1 cellular context compared by ENCODE assay signal in the genomic region with DNA sequence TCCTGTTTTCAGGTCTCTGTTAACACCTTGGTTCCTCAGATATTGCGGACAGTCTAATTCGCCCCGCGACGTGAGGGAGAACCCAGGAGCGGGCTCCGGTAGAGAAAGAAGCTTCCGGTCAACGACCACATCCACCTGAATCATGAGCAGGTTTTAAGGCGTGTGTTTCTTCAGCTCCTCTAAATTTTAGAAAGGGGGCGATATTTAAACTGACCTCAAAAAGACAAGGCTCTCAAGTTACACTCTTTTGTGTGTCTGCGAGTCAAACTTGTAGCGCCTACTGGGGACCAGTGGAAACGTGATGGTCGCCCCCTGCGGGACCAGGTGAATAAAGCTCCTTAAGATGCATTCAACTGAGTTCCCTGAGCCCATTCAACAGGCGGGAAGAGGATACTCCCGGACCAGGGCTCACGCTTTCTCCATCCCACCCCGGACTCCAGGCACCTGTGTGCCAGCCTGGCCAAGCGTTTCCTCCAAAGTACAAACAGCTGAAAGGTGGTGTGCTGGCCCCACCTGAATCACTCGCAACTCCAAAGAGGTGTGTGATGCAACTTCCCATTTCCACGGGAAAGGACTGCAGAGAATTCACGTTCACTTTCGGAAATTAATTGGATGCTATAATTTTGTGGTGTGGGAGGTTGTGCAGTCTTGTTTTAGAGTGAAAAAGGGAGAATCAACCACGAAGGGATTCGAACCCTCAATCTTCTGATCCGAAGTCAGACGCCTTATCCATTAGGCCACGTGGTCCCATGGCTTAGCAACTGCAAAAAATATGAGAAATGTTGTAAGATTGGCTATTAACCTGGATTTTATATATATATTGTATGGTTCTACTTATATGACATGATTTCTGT.
TF ChIP-seq lines count a peak whose summit lies in the region.

No MANE protein-coding gene starts in this region.

TF ChIP-seq in K562, 482 proteins besides CTCF, POLR2A, EP300 and RAD21 (continued from another document and continues in another):
- TF ChIP-seq, protein P1, sequence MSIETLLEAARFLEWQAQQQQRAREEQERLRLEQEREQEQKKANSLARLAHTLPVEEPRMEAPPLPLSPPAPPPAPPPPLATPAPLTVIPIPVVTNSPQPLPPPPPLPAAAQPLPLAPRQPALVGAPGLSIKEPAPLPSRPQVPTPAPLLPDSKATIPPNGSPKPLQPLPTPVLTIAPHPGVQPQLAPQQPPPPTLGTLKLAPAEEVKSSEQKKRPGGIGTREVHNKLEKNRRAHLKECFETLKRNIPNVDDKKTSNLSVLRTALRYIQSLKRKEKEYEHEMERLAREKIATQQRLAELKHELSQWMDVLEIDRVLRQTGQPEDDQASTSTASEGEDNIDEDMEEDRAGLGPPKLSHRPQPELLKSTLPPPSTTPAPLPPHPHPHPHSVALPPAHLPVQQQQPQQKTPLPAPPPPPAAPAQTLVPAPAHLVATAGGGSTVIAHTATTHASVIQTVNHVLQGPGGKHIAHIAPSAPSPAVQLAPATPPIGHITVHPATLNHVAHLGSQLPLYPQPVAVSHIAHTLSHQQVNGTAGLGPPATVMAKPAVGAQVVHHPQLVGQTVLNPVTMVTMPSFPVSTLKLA (conservative IDR thresholded peaks at IDR 0.05) = peak; percentile 92
- TF ChIP-seq WHSC1 (IDR thresholded peaks at IDR 0.05; ENCODE audit: low read length) (no peak), NONO (IDR thresholded peaks at IDR 0.05; ENCODE audit: low read depth in 2 of 2, low read length in 1 of 2) (no peak), HNRNPK (IDR thresholded peaks at IDR 0.05; ENCODE audit: low read depth, low read length, poor library complexity, severe bottlenecking) (no peak), FIP1L1 (IDR thresholded peaks at IDR 0.05; ENCODE audit: low read depth, low read length, poor library complexity, severe bottlenecking) (no peak), MECOM (CRISPR knock-in tag; IDR thresholded peaks at IDR 0.05) (no peak; the same call in 1 of the 2 replicates), CHAMP1 (IDR thresholded peaks at IDR 0.05) (peak; percentile 94; the same call in 1 of the 2 replicates), TGIF2 (CRISPR knock-in tag; IDR thresholded peaks at IDR 0.05) (peak; percentile 87; the same call in 1 of the 2 replicates), HNRNPL (IDR thresholded peaks at IDR 0.05; ENCODE audit: low read depth, low read length) (peak; percentile 92), SAP30 (IDR thresholded peaks at IDR 0.05; ENCODE audit: borderline replicate concordance, insufficient read depth, low read depth, low read length, poor library complexity, severe bottlenecking) (no peak), ZNF696 (CRISPR knock-in tag; conservative IDR thresholded peaks at IDR 0.05) (no peak), ZSCAN32 (CRISPR knock-in tag; IDR thresholded peaks at IDR 0.05) (0 out of 2 replicates have a peak, but pooled peaks have one; percentile 50), TARDBP (IDR thresholded peaks at IDR 0.05) (peak; percentile 89; the same call in 1 of the 2 replicates), ZNF41 (CRISPR knock-in tag; conservative IDR thresholded peaks at IDR 0.05) (0 out of 2 replicates have a peak, but pooled peaks have one; percentile 29), GABPA (tag; conservative IDR thresholded peaks at IDR 0.05; ENCODE audit: low read depth) (peak; percentile 72), MTF1 (CRISPR knock-in tag; IDR thresholded peaks at IDR 0.05; ENCODE audit: borderline replicate concordance) (no peak), ZNF507 (tag; conservative IDR thresholded peaks at IDR 0.05) (no peak), HDAC6 (IDR thresholded peaks at IDR 0.05; ENCODE audit: low read depth, low read length) (no peak), BMI1 (IDR thresholded peaks at IDR 0.05; ENCODE audit: low read length) (no peak), SPI1 (IDR thresholded peaks at IDR 0.05; ENCODE audit: borderline replicate concordance, low read depth, low read length) (no peak), POLR2AphosphoS2 (IDR thresholded peaks at IDR 0.05; ENCODE audit: low read length) (no peak), BRD9 (IDR thresholded peaks at IDR 0.05; ENCODE audit: low read depth, partially characterized antibody) (peak; percentile 93), ZNF785 (CRISPR knock-in tag; IDR thresholded peaks at IDR 0.05) (no peak), DPF2 (IDR thresholded peaks at IDR 0.05) (peak; percentile 76), STAT5A (IDR thresholded peaks at IDR 0.05; ENCODE audit: borderline replicate concordance, low read length) (peak; percentile 37; the same call in 1 of the 2 replicates)
- TF ChIP-seq, protein P2, sequence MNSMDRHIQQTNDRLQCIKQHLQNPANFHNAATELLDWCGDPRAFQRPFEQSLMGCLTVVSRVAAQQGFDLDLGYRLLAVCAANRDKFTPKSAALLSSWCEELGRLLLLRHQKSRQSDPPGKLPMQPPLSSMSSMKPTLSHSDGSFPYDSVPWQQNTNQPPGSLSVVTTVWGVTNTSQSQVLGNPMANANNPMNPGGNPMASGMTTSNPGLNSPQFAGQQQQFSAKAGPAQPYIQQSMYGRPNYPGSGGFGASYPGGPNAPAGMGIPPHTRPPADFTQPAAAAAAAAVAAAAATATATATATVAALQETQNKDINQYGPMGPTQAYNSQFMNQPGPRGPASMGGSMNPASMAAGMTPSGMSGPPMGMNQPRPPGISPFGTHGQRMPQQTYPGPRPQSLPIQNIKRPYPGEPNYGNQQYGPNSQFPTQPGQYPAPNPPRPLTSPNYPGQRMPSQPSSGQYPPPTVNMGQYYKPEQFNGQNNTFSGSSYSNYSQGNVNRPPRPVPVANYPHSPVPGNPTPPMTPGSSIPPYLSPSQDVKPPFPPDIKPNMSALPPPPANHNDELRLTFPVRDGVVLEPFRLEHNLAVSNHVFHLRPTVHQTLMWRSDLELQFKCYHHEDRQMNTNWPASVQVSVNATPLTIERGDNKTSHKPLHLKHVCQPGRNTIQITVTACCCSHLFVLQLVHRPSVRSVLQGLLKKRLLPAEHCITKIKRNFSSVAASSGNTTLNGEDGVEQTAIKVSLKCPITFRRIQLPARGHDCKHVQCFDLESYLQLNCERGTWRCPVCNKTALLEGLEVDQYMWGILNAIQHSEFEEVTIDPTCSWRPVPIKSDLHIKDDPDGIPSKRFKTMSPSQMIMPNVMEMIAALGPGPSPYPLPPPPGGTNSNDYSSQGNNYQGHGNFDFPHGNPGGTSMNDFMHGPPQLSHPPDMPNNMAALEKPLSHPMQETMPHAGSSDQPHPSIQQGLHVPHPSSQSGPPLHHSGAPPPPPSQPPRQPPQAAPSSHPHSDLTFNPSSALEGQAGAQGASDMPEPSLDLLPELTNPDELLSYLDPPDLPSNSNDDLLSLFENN (IDR thresholded peaks at IDR 0.05; ENCODE audit: low read depth in 2 of 2, low read length in 2 of 2) = peak in 1 of 2 experiments; percentile 61; a peak in 2 of 4 replicates
- TF ChIP-seq, protein P3, sequence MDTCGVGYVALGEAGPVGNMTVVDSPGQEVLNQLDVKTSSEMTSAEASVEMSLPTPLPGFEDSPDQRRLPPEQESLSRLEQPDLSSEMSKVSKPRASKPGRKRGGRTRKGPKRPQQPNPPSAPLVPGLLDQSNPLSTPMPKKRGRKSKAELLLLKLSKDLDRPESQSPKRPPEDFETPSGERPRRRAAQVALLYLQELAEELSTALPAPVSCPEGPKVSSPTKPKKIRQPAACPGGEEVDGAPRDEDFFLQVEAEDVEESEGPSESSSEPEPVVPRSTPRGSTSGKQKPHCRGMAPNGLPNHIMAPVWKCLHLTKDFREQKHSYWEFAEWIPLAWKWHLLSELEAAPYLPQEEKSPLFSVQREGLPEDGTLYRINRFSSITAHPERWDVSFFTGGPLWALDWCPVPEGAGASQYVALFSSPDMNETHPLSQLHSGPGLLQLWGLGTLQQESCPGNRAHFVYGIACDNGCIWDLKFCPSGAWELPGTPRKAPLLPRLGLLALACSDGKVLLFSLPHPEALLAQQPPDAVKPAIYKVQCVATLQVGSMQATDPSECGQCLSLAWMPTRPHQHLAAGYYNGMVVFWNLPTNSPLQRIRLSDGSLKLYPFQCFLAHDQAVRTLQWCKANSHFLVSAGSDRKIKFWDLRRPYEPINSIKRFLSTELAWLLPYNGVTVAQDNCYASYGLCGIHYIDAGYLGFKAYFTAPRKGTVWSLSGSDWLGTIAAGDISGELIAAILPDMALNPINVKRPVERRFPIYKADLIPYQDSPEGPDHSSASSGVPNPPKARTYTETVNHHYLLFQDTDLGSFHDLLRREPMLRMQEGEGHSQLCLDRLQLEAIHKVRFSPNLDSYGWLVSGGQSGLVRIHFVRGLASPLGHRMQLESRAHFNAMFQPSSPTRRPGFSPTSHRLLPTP (IDR thresholded peaks at IDR 0.05; ENCODE audit: borderline replicate concordance, extremely low read depth, insufficient read length) = peak; percentile 91
- TF ChIP-seq, protein P4, sequence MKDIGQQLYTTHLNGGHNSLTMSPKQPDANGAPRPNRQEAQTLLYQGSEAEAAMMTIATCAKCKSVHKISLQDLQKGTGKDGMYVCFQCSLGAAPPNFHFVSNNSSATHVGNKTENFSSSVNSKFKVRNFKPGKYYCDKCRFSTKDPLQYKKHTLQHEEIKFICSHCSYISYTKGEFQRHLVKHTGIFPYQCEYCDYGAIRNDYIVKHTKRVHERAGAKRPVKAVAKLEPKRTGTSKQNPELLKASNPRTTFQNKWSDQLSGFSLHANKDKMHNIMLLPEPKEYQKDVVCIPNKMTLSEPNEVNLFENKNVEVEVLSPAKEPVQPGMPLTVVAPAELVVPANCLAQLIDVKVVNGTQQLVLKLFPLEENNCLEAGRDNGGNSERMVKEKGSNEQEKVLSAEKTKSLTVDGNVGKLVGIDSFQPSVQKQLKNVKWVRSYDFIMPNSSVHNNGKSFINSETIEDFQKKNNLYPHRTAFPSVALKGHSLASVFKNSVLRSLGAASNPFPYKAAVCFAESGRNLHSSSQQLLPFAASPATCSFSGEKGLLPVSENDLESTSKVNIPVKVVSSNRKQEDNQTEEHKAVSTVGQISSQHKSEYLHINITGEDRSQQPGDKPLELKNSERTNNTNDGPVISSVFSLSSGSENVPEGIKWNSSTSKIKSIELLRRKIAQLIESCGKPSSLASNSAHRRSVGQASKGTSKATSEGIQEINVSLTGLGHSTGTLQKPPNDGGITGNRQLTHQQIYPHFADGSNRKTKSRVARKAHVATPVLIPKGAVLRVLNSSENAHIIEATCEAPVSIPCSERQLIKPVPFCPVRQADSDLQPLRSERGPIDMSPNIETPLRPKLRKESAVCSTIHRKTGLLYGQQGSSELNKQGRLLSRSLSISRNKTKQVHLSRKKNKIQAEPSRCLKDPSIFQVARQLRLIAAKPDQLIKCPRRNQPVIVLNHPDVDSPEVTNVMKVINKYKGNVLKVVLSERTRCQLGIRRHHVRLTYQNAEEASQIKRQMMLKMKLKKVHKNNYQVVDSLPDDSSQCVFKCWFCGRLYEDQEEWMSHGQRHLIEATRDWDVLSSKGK (CRISPR knock-in tag; IDR thresholded peaks at IDR 0.05) = no peak
- TF ChIP-seq, protein P5, sequence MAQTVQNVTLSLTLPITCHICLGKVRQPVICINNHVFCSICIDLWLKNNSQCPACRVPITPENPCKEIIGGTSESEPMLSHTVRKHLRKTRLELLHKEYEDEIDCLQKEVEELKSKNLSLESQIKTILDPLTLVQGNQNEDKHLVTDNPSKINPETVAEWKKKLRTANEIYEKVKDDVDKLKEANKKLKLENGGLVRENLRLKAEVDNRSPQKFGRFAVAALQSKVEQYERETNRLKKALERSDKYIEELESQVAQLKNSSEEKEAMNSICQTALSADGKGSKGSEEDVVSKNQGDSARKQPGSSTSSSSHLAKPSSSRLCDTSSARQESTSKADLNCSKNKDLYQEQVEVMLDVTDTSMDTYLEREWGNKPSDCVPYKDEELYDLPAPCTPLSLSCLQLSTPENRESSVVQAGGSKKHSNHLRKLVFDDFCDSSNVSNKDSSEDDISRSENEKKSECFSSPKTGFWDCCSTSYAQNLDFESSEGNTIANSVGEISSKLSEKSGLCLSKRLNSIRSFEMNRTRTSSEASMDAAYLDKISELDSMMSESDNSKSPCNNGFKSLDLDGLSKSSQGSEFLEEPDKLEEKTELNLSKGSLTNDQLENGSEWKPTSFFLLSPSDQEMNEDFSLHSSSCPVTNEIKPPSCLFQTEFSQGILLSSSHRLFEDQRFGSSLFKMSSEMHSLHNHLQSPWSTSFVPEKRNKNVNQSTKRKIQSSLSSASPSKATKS (CRISPR knock-in tag; IDR thresholded peaks at IDR 0.05) = 0 out of 2 replicates have a peak, but pooled peaks have one; percentile 33
- TF ChIP-seq, protein P6, sequence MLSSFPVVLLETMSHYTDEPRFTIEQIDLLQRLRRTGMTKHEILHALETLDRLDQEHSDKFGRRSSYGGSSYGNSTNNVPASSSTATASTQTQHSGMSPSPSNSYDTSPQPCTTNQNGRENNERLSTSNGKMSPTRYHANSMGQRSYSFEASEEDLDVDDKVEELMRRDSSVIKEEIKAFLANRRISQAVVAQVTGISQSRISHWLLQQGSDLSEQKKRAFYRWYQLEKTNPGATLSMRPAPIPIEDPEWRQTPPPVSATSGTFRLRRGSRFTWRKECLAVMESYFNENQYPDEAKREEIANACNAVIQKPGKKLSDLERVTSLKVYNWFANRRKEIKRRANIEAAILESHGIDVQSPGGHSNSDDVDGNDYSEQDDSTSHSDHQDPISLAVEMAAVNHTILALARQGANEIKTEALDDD (IDR thresholded peaks at IDR 0.05) = peak; percentile 69
- TF ChIP-seq, protein P7, sequence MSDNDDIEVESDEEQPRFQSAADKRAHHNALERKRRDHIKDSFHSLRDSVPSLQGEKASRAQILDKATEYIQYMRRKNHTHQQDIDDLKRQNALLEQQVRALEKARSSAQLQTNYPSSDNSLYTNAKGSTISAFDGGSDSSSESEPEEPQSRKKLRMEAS (CRISPR knock-in tag; IDR thresholded peaks at IDR 0.05) = peak; percentile 82
- TF ChIP-seq, protein P8, sequence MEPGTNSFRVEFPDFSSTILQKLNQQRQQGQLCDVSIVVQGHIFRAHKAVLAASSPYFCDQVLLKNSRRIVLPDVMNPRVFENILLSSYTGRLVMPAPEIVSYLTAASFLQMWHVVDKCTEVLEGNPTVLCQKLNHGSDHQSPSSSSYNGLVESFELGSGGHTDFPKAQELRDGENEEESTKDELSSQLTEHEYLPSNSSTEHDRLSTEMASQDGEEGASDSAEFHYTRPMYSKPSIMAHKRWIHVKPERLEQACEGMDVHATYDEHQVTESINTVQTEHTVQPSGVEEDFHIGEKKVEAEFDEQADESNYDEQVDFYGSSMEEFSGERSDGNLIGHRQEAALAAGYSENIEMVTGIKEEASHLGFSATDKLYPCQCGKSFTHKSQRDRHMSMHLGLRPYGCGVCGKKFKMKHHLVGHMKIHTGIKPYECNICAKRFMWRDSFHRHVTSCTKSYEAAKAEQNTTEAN (CRISPR knock-in tag; IDR thresholded peaks at IDR 0.05) = no peak
